Comparison of ENCODE assay signal across 8 cellular contexts in genomic region chr16:30660424-30661251, GRCh38. TPM values are rescaled to one million over a fixed set of nuclear protein-coding genes. Genes with fewer than 3 reads are reported as not detected.
DNase-seq lines count a peak whose midpoint lies in the region; ATAC-seq, FAIRE-seq and TF ChIP-seq lines count a peak whose summit lies in the region.

No MANE protein-coding gene starts in this region.

- ATAC-seq in stimulated activated naive CD8-positive, alpha-beta T cell treated with anti-CD3 and anti-CD28 coated beads, Interleukin-15, Interleukin-2, amounts not matched to agents 100 U/mL and 50 U/mL, for 24 hours = peak; percentile 8

- H3K4me3 Mint-ChIP-seq in brain = peak overlapping the region; percentile 80 to 87 (median 83)

- no peak for TF ChIP-seq CTCF in brain (conservative IDR thresholded peaks at IDR 0.05)

- no peak for TF ChIP-seq POLR2A in GM12892 (IDR thresholded peaks at IDR 0.05; ENCODE audit: low read depth, low read length)

- DNase-seq in GM12892 (ENCODE audit: insufficient read length) (no peak), T-helper 9 cell (peak; percentile 61), D341Med (ENCODE audit: low spot score) (no peak), islet precursor cell (no peak), occipital lobe (lab: John Stamatoyannopoulos, UW) (no peak)
- peak; percentile 80 for DNase-seq in stimulated activated naive CD8-positive, alpha-beta T cell treated with anti-CD3 and anti-CD28 coated beads, Interleukin-15, Interleukin-2, amounts not matched to agents 100 U/mL and 50 U/mL, for 24 hours

- peak; percentile 86 for FAIRE-seq in GM12892 (lab: Jason Lieb, UNC)

- H3K4me3 ChIP-seq in mucosa of stomach (ENCODE audit: low read length) = peak overlapping the region; percentile 77

- peaks cover 11% of the 10 kb centered on the region for H3K36me3 ChIP-seq in mucosa of stomach (ENCODE audit: control insufficient read depth, insufficient read depth, low read length)

- peaks cover 61% of the 10 kb centered on the region for H3K4me1 Mint-ChIP-seq in brain

- peaks cover 0 to 3% (median 0%) of the 10 kb centered on the region in 5 experiments for H3K9me3 Mint-ChIP-seq in brain

- H3K4me1 ChIP-seq in mucosa of stomach (ENCODE audit: control insufficient read depth, insufficient read depth, low read length) = peaks cover 26% of the 10 kb centered on the region

- H3K27ac Mint-ChIP-seq in brain = peak overlapping the region; percentile 76 to 89 (median 80)

- H3K27me3 Mint-ChIP-seq in brain = peaks cover 14% of the 10 kb centered on the region

- H3K9me3 ChIP-seq in mucosa of stomach (ENCODE audit: control insufficient read depth, low read length) = no peaks in the 10 kb centered on the region

- H3K36me3 Mint-ChIP-seq in brain = peaks cover 56% of the 10 kb centered on the region

- H3K27me3 ChIP-seq in mucosa of stomach (ENCODE audit: control insufficient read depth, insufficient read depth, low read length) = no peaks in the 10 kb centered on the region

- H3K9ac ChIP-seq in mucosa of stomach (ENCODE audit: low read length) = peak overlapping the region; percentile 99

RNA-seq across cellular contexts. Expression of gene FBRS, which starts 2.4 kb away (rescaled TPM):
- polyA plus RNA-seq in GM12892 (2012; ENCODE audit: missing spikeins) = 16.5 TPM
- polyA plus RNA-seq in brain (ENCODE audit: insufficient read depth, low read depth, low replicate concordance) = 72.1 TPM
- 11.5 TPM for total RNA-seq in occipital lobe

RNA-seq across cellular contexts. Expression of gene PRR14, which starts 9.9 kb away (rescaled TPM):
- 18.2 TPM for polyA plus RNA-seq in GM12892 (2012; ENCODE audit: missing spikeins)
- 69.8 TPM for polyA plus RNA-seq in brain (ENCODE audit: insufficient read depth, low read depth, low replicate concordance)
- 9.2 TPM for total RNA-seq in occipital lobe

RNA-seq across cellular contexts. Expression of gene SRCAP, which starts 38.3 kb away (rescaled TPM):
- 6.0 TPM for polyA plus RNA-seq in GM12892 (2012; ENCODE audit: missing spikeins)
- polyA plus RNA-seq in brain (ENCODE audit: insufficient read depth, low read depth, low replicate concordance) = 40.4 TPM
- total RNA-seq in occipital lobe = 21.7 TPM

RNA-seq across cellular contexts. Expression of gene ZNF689, which starts 50.4 kb away (rescaled TPM):
- 3.7 TPM for polyA plus RNA-seq in GM12892 (2012; ENCODE audit: missing spikeins)
- 10.9 TPM for polyA plus RNA-seq in brain (ENCODE audit: insufficient read depth, low read depth, low replicate concordance)
- total RNA-seq in occipital lobe = 8.9 TPM

Comparison
In these comparisons a context has a peak if more than half of its experiments do, and no peak if none do; other contexts are left out.
1. DNase-seq: peak in T-helper 9 cell (single experiment) and stimulated activated naive CD8-positive, alpha-beta T cell treated with anti-CD3 and anti-CD28 coated beads, Interleukin-15, Interleukin-2, amounts not matched to agents 100 U/mL and 50 U/mL, for 24 hours (single experiment); none in GM12892 (single experiment), D341Med (single experiment), islet precursor cell (single experiment) and occipital lobe (single experiment).